In genomic region chr7:151083824-151084160, GRCh38 we compare ENCODE assay signal across 9 cellular contexts. TPM values are rescaled to one million over a fixed set of nuclear protein-coding genes. Genes with fewer than 3 reads are reported as not detected.
DNase-seq lines count a peak whose midpoint lies in the region; ATAC-seq lines count a peak whose summit lies in the region.
"Had no signal": no experiment of that assay in that cellular context is flagged by ENCODE, and none has a peak within 500 bp of the region (broad histone marks: within the 10 kb centered on the region; RNA-seq: fewer than 3 reads in every experiment).

No MANE protein-coding gene starts in this region.

- ATAC-seq in activated T-helper 17 cell treated with anti-CD3 and anti-CD28 coated beads, Interleukin-2, amount 50 U/mL, for 72 hours (replicated peaks) = no peak
- no peak for ATAC-seq in stimulated activated memory B cell treated with anti-CD40 and anti-IgM and Interleukin-4, amounts not matched to agents 10 μg/mL and 1 μg/mL and 100 μg/mL, for 72 hours
- no peak for ATAC-seq in HG03520 (IDR thresholded peaks at IDR 0.05; ENCODE audit: unreplicated experiment)

- no peaks in the 10 kb centered on the region for H3K36me3 ChIP-seq in iPS-18a (ENCODE audit: control insufficient read depth, low read depth, low read length)

- H3K4me1 Mint-ChIP-seq in activated T-helper 17 cell treated with anti-CD3 and anti-CD28 coated beads, Interleukin-2, amount 50 U/mL, for 72 hours = peaks cover 15% of the 10 kb centered on the region
- H3K4me1 Mint-ChIP-seq in stimulated activated memory B cell treated with anti-CD40 and anti-IgM and Interleukin-4, amounts not matched to agents 10 μg/mL and 1 μg/mL and 100 μg/mL, for 72 hours = peaks cover 59% of the 10 kb centered on the region

- H3K4me3 Mint-ChIP-seq in activated T-helper 17 cell treated with anti-CD3 and anti-CD28 coated beads, Interleukin-2, amount 50 U/mL, for 72 hours = peak overlapping the region; percentile 94
- H3K4me3 Mint-ChIP-seq in stimulated activated memory B cell treated with anti-CD40 and anti-IgM and Interleukin-4, amounts not matched to agents 10 μg/mL and 1 μg/mL and 100 μg/mL, for 72 hours = peak overlapping the region; percentile 97

- DNase-seq in DMS 273 (lab: John Stamatoyannopoulos, UW; ENCODE audit: unreplicated experiment) (peak; percentile 65), DMS 273 treated with DMSO at 0.1 percent for 48 hours (lab: John Stamatoyannopoulos, UW) (no peak), SKM-1 (lab: John Stamatoyannopoulos, UW; ENCODE audit: unreplicated experiment) (no peak), midbrain (lab: John Stamatoyannopoulos, UW) (no peak)
- DNase-seq: 8988T had no signal

- H3K9ac ChIP-seq in iPS-18a (ENCODE audit: low read length) = no peak overlapping the region

- no peak overlapping the region for H3K27ac ChIP-seq in iPS-18a (ENCODE audit: low read length)

- H3K4me1 ChIP-seq in iPS-18a (ENCODE audit: control insufficient read depth, low read depth, low read length) = peaks cover 30% of the 10 kb centered on the region

- H3K27me3 Mint-ChIP-seq in activated T-helper 17 cell treated with anti-CD3 and anti-CD28 coated beads, Interleukin-2, amount 50 U/mL, for 72 hours = no peaks in the 10 kb centered on the region
- H3K27me3 Mint-ChIP-seq in stimulated activated memory B cell treated with anti-CD40 and anti-IgM and Interleukin-4, amounts not matched to agents 10 μg/mL and 1 μg/mL and 100 μg/mL, for 72 hours = no peaks in the 10 kb centered on the region

- H3K27me3 ChIP-seq in iPS-18a (ENCODE audit: control insufficient read depth, insufficient read depth, low read length) = peaks cover 35% of the 10 kb centered on the region

- no peaks in the 10 kb centered on the region for H3K9me3 Mint-ChIP-seq in activated T-helper 17 cell treated with anti-CD3 and anti-CD28 coated beads, Interleukin-2, amount 50 U/mL, for 72 hours
- H3K9me3 Mint-ChIP-seq in stimulated activated memory B cell treated with anti-CD40 and anti-IgM and Interleukin-4, amounts not matched to agents 10 μg/mL and 1 μg/mL and 100 μg/mL, for 72 hours = no peaks in the 10 kb centered on the region

- no peaks in the 10 kb centered on the region for H3K9me3 ChIP-seq in iPS-18a (ENCODE audit: control insufficient read depth, low read depth, low read length)

- H3K36me3 Mint-ChIP-seq in activated T-helper 17 cell treated with anti-CD3 and anti-CD28 coated beads, Interleukin-2, amount 50 U/mL, for 72 hours (ENCODE audit: low read depth) = peaks cover 38% of the 10 kb centered on the region
- no peaks in the 10 kb centered on the region for H3K36me3 Mint-ChIP-seq in stimulated activated memory B cell treated with anti-CD40 and anti-IgM and Interleukin-4, amounts not matched to agents 10 μg/mL and 1 μg/mL and 100 μg/mL, for 72 hours

- peak overlapping the region; percentile 65 for H3K4me3 ChIP-seq in iPS-18a (ENCODE audit: low read length)

- H3K27ac Mint-ChIP-seq in activated T-helper 17 cell treated with anti-CD3 and anti-CD28 coated beads, Interleukin-2, amount 50 U/mL, for 72 hours = peak overlapping the region; percentile 28
- H3K27ac Mint-ChIP-seq in stimulated activated memory B cell treated with anti-CD40 and anti-IgM and Interleukin-4, amounts not matched to agents 10 μg/mL and 1 μg/mL and 100 μg/mL, for 72 hours = peak overlapping the region; percentile 88

RNA-seq across cellular contexts. Expression of gene TMUB1, which starts 0.5 kb away (rescaled TPM):
- total RNA-seq in activated T-helper 17 cell treated with anti-CD3 and anti-CD28 coated beads, Interleukin-2, amount 50 U/mL, for 72 hours = 10 to 100 TPM; 72.7 to 78.4 TPM

RNA-seq across cellular contexts. Expression of gene AGAP3, which starts 2.5 kb away (rescaled TPM):
- 10 to 100 TPM; 45.0 to 58.6 TPM for total RNA-seq in activated T-helper 17 cell treated with anti-CD3 and anti-CD28 coated beads, Interleukin-2, amount 50 U/mL, for 72 hours

RNA-seq across cellular contexts. Expression of gene FASTK, which starts 3.2 kb away (rescaled TPM):
- 10 to 100 TPM; 63.3 to 71.1 TPM for total RNA-seq in activated T-helper 17 cell treated with anti-CD3 and anti-CD28 coated beads, Interleukin-2, amount 50 U/mL, for 72 hours

RNA-seq across cellular contexts. Expression of gene SLC4A2, which starts 24.4 kb away (rescaled TPM):
- total RNA-seq in activated T-helper 17 cell treated with anti-CD3 and anti-CD28 coated beads, Interleukin-2, amount 50 U/mL, for 72 hours = 100 to 1,000 TPM; 114 to 135 TPM

RNA-seq across cellular contexts. Expression of gene CDK5, which starts 26.1 kb away (rescaled TPM):
- 10 to 100 TPM in 1 of 2 donors, 1 to 10 TPM in 1; 9.0 to 23.4 TPM for total RNA-seq in activated T-helper 17 cell treated with anti-CD3 and anti-CD28 coated beads, Interleukin-2, amount 50 U/mL, for 72 hours
